8 cellular contexts compared by ENCODE assay signal in genomic region chr3:130746296-130747039, GRCh38. TPM values are rescaled to one million over a fixed set of nuclear protein-coding genes. Genes with fewer than 3 reads are reported as not detected.
A peak's percentile ranks its signal among the peaks of the same experiment; 100 is the strongest.
DNase-seq lines count a peak whose midpoint lies in the region; ATAC-seq lines count a peak whose summit lies in the region.

Gene PIK3R4, minus strand, starts transcription at chr3:130746829. Its CDS starts 1,611 bp downstream, at chr3:130745218.

- ATAC-seq in GM19372 (IDR thresholded peaks at IDR 0.05; ENCODE audit: low read depth, unreplicated experiment) (peak; percentile 91), HG03558 (IDR thresholded peaks at IDR 0.05; ENCODE audit: extremely low read depth, unreplicated experiment) (peak; percentile 90), left lobe of liver (peak; percentile 85)

- peak; percentile 48 to 97 (median 93) for DNase-seq in C1 segment of cervical spinal cord (lab: John Stamatoyannopoulos, UW)
- peak; percentile 95 for DNase-seq in NCI-H748 treated with DMSO at 0.1 percent for 48 hours (lab: John Stamatoyannopoulos, UW)
- DNase-seq in activated CD4-positive, alpha-beta T cell treated with anti-CD3 and anti-CD28 coated beads, Interleukin-2, amount 50 U/mL, for 24 hours (ENCODE audit: low read depth in 1 of 2, low spot score in 1 of 2) = peak; percentile 78 to 97
- DNase-seq in left lobe of liver (ENCODE audit: low spot score) = peak; percentile 96
- DNase-seq in stimulated activated CD4-positive, alpha-beta T cell treated with anti-CD3 and anti-CD28 coated beads, Interleukin-2, amount 100 ng/mL, for 4 hours (ENCODE audit: low read depth) = peak; percentile 96

- intact Hi-C loops in dendritic cell treated with granulocyte-macrophage colony-stimulating factor and Interleukin-4, amounts not matched to agents 40 ng/mL and 50 ng/mL, for 4 days (cut with micrococcal nuclease) = loop anchor here (1.0 to 5.0 kb wide), 3 partner anchors 146 to 1976 kb away; partner anchors contain the start of genes ASTE1, NEK11 and NPHP3

- H3K36me3 Mint-ChIP-seq in dendritic cell treated with granulocyte-macrophage colony-stimulating factor and Interleukin-4, amounts not matched to agents 40 ng/mL and 50 ng/mL, for 4 days (ENCODE audit: low read depth) = peaks cover 41% of the 10 kb centered on the region

- no peaks in the 10 kb centered on the region for H3K9me3 Mint-ChIP-seq in dendritic cell treated with granulocyte-macrophage colony-stimulating factor and Interleukin-4, amounts not matched to agents 40 ng/mL and 50 ng/mL, for 4 days

- H3K27me3 Mint-ChIP-seq in dendritic cell treated with granulocyte-macrophage colony-stimulating factor and Interleukin-4, amounts not matched to agents 40 ng/mL and 50 ng/mL, for 4 days = no peaks in the 10 kb centered on the region

- H3K4me1 Mint-ChIP-seq in dendritic cell treated with granulocyte-macrophage colony-stimulating factor and Interleukin-4, amounts not matched to agents 40 ng/mL and 50 ng/mL, for 4 days (ENCODE audit: low read depth) = peaks cover 41% of the 10 kb centered on the region

- H3K27ac Mint-ChIP-seq in dendritic cell treated with granulocyte-macrophage colony-stimulating factor and Interleukin-4, amounts not matched to agents 40 ng/mL and 50 ng/mL, for 4 days = peak within 1 kb of the TSS; percentile 97

- peak within 1 kb of the TSS; percentile 84 for H3K4me3 Mint-ChIP-seq in dendritic cell treated with granulocyte-macrophage colony-stimulating factor and Interleukin-4, amounts not matched to agents 40 ng/mL and 50 ng/mL, for 4 days

RNA-seq across cellular contexts. Expression of gene PIK3R4, which starts in this region (rescaled TPM):
- 19.9 TPM for total RNA-seq in left lobe of liver

Comparison
In these comparisons a context has a peak if more than half of its experiments do, and no peak if none do; other contexts are left out.
1. Peak in every context shown above with its lines: DNase-seq and ATAC-seq.